ENCODE assay signal across 2 cellular contexts in the genomic region with DNA sequence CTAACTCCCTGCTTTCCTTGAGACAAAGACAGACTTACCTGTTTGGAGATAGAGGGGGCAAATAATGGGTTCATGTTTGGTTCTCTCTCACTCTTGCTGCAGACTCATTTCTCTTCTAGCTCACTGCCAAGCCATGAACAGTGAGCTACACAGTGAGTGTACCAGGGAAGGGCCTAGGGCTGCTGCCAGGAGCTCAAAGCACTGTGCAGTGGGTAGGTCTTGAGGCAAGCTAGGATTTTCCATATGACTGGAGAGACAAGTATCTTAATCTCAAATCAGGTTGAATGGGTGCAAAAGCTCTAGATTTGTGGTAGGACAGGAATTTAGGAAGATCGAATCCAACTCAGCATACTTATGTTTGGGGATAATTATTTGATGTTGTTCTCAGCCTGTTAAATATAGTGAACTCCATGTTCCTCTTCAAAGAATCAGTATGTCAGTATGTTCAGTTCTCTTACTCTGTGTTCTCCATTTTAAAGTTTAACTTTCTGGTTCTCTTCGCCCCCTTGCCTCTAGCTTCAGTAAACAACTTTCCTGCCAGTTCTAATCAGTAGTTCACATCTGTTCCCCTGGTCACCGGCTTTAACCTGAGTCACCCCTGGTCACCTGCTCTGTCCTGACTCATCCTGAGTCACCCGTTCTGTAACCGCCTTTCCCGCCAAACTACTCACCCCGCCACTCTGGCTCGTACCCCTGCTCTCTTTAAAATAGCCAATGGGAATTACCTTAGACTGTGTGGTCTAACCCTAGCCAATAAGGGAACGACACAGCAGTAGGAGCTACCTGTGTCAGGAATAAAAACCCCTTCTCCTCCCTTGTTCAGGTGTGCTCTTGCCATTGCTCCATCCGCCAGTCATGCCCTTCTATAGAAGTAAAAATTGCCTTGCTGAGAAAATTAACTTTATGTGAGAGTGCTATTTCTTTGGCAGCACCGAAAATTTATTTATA.
TF ChIP-seq lines count a peak whose summit lies in the region.

No MANE protein-coding gene starts in this region.

TF ChIP-seq in K562, 482 proteins besides CTCF, POLR2A, EP300 and RAD21 (continued from another document and continues in another):
- 0 out of 2 replicates have a peak, but pooled peaks have one; percentile 4 for TF ChIP-seq ZNF707 (CRISPR knock-in tag; conservative IDR thresholded peaks at IDR 0.05)
- no peak for TF ChIP-seq ZNF324 (CRISPR knock-in tag; IDR thresholded peaks at IDR 0.05)
- peak; percentile 71; the same call in 1 of the 2 replicates for TF ChIP-seq TOE1 (IDR thresholded peaks at IDR 0.05; ENCODE audit: borderline replicate concordance)
- no peak for TF ChIP-seq TOE1 (CRISPR knock-in tag; IDR thresholded peaks at IDR 0.05; ENCODE audit: borderline replicate concordance, low read depth)
- TF ChIP-seq TRIM24 (IDR thresholded peaks at IDR 0.05): peak; percentile 99
- TF ChIP-seq, protein P1, sequence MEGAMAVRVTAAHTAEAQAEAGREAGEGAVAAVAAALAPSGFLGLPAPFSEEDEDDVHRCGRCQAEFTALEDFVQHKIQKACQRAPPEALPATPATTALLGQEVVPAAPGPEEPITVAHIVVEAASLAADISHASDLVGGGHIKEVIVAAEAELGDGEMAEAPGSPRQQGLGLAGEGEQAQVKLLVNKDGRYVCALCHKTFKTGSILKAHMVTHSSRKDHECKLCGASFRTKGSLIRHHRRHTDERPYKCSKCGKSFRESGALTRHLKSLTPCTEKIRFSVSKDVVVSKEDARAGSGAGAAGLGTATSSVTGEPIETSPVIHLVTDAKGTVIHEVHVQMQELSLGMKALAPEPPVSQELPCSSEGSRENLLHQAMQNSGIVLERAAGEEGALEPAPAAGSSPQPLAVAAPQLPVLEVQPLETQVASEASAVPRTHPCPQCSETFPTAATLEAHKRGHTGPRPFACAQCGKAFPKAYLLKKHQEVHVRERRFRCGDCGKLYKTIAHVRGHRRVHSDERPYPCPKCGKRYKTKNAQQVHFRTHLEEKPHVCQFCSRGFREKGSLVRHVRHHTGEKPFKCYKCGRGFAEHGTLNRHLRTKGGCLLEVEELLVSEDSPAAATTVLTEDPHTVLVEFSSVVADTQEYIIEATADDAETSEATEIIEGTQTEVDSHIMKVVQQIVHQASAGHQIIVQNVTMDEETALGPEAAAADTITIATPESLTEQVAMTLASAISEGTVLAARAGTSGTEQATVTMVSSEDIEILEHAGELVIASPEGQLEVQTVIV (CRISPR knock-in tag; IDR thresholded peaks at IDR 0.05; ENCODE audit: borderline replicate concordance): no peak
- TF ChIP-seq TEAD1 (CRISPR knock-in tag; IDR thresholded peaks at IDR 0.05): 0 out of 4 replicates have a peak, but pooled peaks of 1 of the 2 experiments have one; percentile 58
- TF ChIP-seq ZNF592 (IDR thresholded peaks at IDR 0.05): peak; percentile 51; the same call in 1 of the 2 replicates
- peak; percentile 32 to 49; a peak in 2 of 4 replicates for TF ChIP-seq FOXA3 (CRISPR knock-in tag; conservative IDR thresholded peaks at IDR 0.05 in 1 of 2, IDR thresholded peaks at IDR 0.05 in 1 of 2)
- 0 out of 2 replicates have a peak, but pooled peaks have one; percentile 59 for TF ChIP-seq CBX1 (IDR thresholded peaks at IDR 0.05; ENCODE audit: low read depth)
- TF ChIP-seq CBFA2T3 (IDR thresholded peaks at IDR 0.05): peak; percentile 80
- TF ChIP-seq MAFG (tag; conservative IDR thresholded peaks at IDR 0.05): peak; percentile 81
- no peak for TF ChIP-seq ZNF175 (CRISPR knock-in tag; IDR thresholded peaks at IDR 0.05; ENCODE audit: low read depth)
- peak; percentile 75 for TF ChIP-seq TCF3 (CRISPR knock-in tag; IDR thresholded peaks at IDR 0.05)
- TF ChIP-seq ZNF316 (IDR thresholded peaks at IDR 0.05): peak; percentile 80
- TF ChIP-seq ZNF133 (CRISPR knock-in tag; IDR thresholded peaks at IDR 0.05): no peak
- TF ChIP-seq, protein P2, sequence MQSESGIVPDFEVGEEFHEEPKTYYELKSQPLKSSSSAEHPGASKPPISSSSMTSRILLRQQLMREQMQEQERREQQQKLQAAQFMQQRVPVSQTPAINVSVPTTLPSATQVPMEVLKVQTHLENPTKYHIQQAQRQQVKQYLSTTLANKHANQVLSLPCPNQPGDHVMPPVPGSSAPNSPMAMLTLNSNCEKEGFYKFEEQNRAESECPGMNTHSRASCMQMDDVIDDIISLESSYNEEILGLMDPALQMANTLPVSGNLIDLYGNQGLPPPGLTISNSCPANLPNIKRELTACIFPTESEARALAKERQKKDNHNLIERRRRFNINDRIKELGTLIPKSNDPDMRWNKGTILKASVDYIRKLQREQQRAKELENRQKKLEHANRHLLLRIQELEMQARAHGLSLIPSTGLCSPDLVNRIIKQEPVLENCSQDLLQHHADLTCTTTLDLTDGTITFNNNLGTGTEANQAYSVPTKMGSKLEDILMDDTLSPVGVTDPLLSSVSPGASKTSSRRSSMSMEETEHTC (IDR thresholded peaks at IDR 0.05): peak; percentile 72; the same call in 1 of the 2 replicates
- 0 out of 2 replicates have a peak, but pooled peaks have one; percentile 21 for TF ChIP-seq LCOR (CRISPR knock-in tag; IDR thresholded peaks at IDR 0.05)

TF ChIP-seq in HepG2, 621 proteins besides CTCF, POLR2A, EP300 and RAD21 (continued from another document and continues in another):
- no peak for TF ChIP-seq ZBTB40 (IDR thresholded peaks at IDR 0.05)
- no peak for TF ChIP-seq ZBTB40 (CRISPR knock-in tag; IDR thresholded peaks at IDR 0.05)
- TF ChIP-seq ZNF280B (CRISPR knock-in tag; IDR thresholded peaks at IDR 0.05; ENCODE audit: borderline replicate concordance): no peak
- TF ChIP-seq SSRP1 (CRISPR knock-in tag; IDR thresholded peaks at IDR 0.05): no peak
- no peak for TF ChIP-seq ZNF839 (CRISPR knock-in tag; IDR thresholded peaks at IDR 0.05; ENCODE audit: borderline replicate concordance)
- TF ChIP-seq ZSCAN21 (CRISPR knock-in tag; IDR thresholded peaks at IDR 0.05; ENCODE audit: borderline replicate concordance): no peak
- TF ChIP-seq MXD1 (CRISPR knock-in tag; IDR thresholded peaks at IDR 0.05): no peak
- TF ChIP-seq TAF15 (IDR thresholded peaks at IDR 0.05; ENCODE audit: low read depth, low read length, poor library complexity, severe bottlenecking): no peak
- no peak for TF ChIP-seq LBX2 (CRISPR knock-in tag; IDR thresholded peaks at IDR 0.05; ENCODE audit: borderline replicate concordance)
- TF ChIP-seq RFXAP (CRISPR knock-in tag; IDR thresholded peaks at IDR 0.05; ENCODE audit: borderline replicate concordance): no peak
- no peak for TF ChIP-seq KLF16 (CRISPR knock-in tag; IDR thresholded peaks at IDR 0.05)
- TF ChIP-seq, protein P3, sequence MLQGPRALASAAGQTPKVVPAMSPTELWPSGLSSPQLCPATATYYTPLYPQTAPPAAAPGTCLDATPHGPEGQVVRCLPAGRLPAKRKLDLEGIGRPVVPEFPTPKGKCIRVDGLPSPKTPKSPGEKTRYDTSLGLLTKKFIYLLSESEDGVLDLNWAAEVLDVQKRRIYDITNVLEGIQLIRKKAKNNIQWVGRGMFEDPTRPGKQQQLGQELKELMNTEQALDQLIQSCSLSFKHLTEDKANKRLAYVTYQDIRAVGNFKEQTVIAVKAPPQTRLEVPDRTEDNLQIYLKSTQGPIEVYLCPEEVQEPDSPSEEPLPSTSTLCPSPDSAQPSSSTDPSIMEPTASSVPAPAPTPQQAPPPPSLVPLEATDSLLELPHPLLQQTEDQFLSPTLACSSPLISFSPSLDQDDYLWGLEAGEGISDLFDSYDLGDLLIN (CRISPR knock-in tag; IDR thresholded peaks at IDR 0.05; ENCODE audit: borderline replicate concordance): peak; percentile 71; the same call in 1 of the 2 replicates
- no peak for TF ChIP-seq ZNF503 (CRISPR knock-in tag; IDR thresholded peaks at IDR 0.05)
- TF ChIP-seq ZNF724P (CRISPR knock-in tag; IDR thresholded peaks at IDR 0.05; ENCODE audit: borderline replicate concordance): no peak
- no peak for TF ChIP-seq RBAK (CRISPR knock-in tag; IDR thresholded peaks at IDR 0.05)
- TF ChIP-seq, protein P4, sequence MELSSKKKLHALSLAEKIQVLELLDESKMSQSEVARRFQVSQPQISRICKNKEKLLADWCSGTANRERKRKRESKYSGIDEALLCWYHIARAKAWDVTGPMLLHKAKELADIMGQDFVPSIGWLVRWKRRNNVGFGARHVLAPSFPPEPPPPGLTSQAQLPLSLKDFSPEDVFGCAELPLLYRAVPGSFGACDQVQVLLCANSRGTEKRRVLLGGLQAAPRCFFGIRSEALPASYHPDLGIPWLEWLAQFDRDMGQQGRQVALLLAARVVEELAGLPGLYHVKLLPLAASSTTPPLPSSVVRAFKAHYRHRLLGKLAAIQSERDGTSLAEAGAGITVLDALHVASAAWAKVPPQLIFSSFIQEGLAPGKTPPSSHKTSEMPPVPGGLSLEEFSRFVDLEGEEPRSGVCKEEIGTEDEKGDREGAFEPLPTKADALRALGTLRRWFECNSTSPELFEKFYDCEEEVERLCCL (CRISPR knock-in tag; IDR thresholded peaks at IDR 0.05; ENCODE audit: borderline replicate concordance): no peak
- TF ChIP-seq ZNF3 (CRISPR knock-in tag; IDR thresholded peaks at IDR 0.05): no peak
